Comparison of ENCODE assay signal across 16 cellular contexts in genomic region chr18:35460719-35461118, GRCh38. TPM values are rescaled to one million over a fixed set of nuclear protein-coding genes. Genes with fewer than 3 reads are reported as not detected.
DNase-seq lines count a peak whose midpoint lies in the region; ATAC-seq and TF ChIP-seq lines count a peak whose summit lies in the region.
"Had no signal": no experiment of that assay in that cellular context is flagged by ENCODE, and none has a peak within 500 bp of the region (broad histone marks: within the 10 kb centered on the region; RNA-seq: fewer than 3 reads in every experiment).

No MANE protein-coding gene starts in this region.

- peak overlapping the region; percentile 68 for H3K27ac ChIP-seq in AG04450 (ENCODE audit: low read depth, low read length)
- 0 out of 2 replicates have a peak overlapping the region, but pooled peaks have one; percentile 10 for H3K27ac ChIP-seq in Karpas-422 (ENCODE audit: low read length)
- H3K27ac ChIP-seq in muscle layer of colon (ENCODE audit: low read depth, low read length), result peak overlapping the region; percentile 16
- no peak overlapping the region for H3K27ac ChIP-seq in body of pancreas
- H3K27ac ChIP-seq: uterus had no signal

- H3K36me3 ChIP-seq in Karpas-422 (ENCODE audit: insufficient read depth, low read length) (0 out of 2 replicates have a peak, but pooled peaks cover 10% of the 10 kb centered on the region), muscle layer of colon (ENCODE audit: insufficient read depth, low read length) (no peaks in the 10 kb centered on the region), body of pancreas (replicated peaks in 1 of 2; ENCODE audit: insufficient read depth in 1 of 2, low read depth in 2 of 2) (no peaks in the 10 kb centered on the region)
- H3K36me3 ChIP-seq: left lung, spleen, uterus had no signal

- H3K36me3 Mint-ChIP-seq in dendritic cell treated with granulocyte-macrophage colony-stimulating factor and Interleukin-4, amounts not matched to agents 40 ng/mL and 50 ng/mL, for 4 days (ENCODE audit: low read depth), result no peaks in the 10 kb centered on the region
- H3K36me3 Mint-ChIP-seq: activated CD4-positive, alpha-beta memory T cell treated with anti-CD3 and anti-CD28 coated beads for 36 hours had no signal

- peaks cover 14% of the 10 kb centered on the region; the same call in 1 of the 2 replicates for H3K79me2 ChIP-seq in Karpas-422 (ENCODE audit: low read length)

- DNase-seq in AG04450 (ENCODE audit: low read depth, low spot score), result peak; percentile 54
- DNase-seq in Karpas-422, result no peak
- DNase-seq in G401 (ENCODE audit: low spot score), result no peak
- no peak for DNase-seq in body of pancreas
- DNase-seq in HuH-7 (ENCODE audit: low spot score), result no peak
- DNase-seq in hypothalamus (lab: John Stamatoyannopoulos, UW), result no peak
- DNase-seq: activated CD4-positive, alpha-beta memory T cell treated with anti-CD3 and anti-CD28 coated beads for 36 hours; left lung; NCI-H1417 treated with DMSO at 0.1 percent for 48 hours; NCI-H526; nephron progenitor cell; SHP77; spleen; uterus had no signal

- no peak for ATAC-seq in body of pancreas
- ATAC-seq: left lung had no signal

- H3K27ac Mint-ChIP-seq in dendritic cell treated with granulocyte-macrophage colony-stimulating factor and Interleukin-4, amounts not matched to agents 40 ng/mL and 50 ng/mL, for 4 days, result peak overlapping the region; percentile 30
- H3K27ac Mint-ChIP-seq: activated CD4-positive, alpha-beta memory T cell treated with anti-CD3 and anti-CD28 coated beads for 36 hours; nephron progenitor cell had no signal

- H3K4me3 ChIP-seq in AG04450 (ENCODE audit: low read depth, low read length), result no peak overlapping the region
- no peak overlapping the region for H3K4me3 ChIP-seq in Karpas-422 (ENCODE audit: low read length)
- H3K4me3 ChIP-seq in muscle layer of colon (ENCODE audit: low read depth in 1 of 2, low read length in 2 of 2), result no peak overlapping the region
- H3K4me3 ChIP-seq in body of pancreas, result no peak overlapping the region
- H3K4me3 ChIP-seq: left lung, spleen, uterus had no signal

- H3K9ac ChIP-seq in Karpas-422 (ENCODE audit: low read length) (no peak overlapping the region), muscle layer of colon (ENCODE audit: low read length) (no peak overlapping the region)

- intact Hi-C loops in dendritic cell treated with granulocyte-macrophage colony-stimulating factor and Interleukin-4, amounts not matched to agents 40 ng/mL and 50 ng/mL, for 4 days (cut with micrococcal nuclease), result no loop called here
- intact Hi-C loops in body of pancreas (cut with DNase I), result no loop called here

- no peak overlapping the region for H2AFZ ChIP-seq in Karpas-422 (ENCODE audit: low read length)

- H3K4me1 Mint-ChIP-seq in dendritic cell treated with granulocyte-macrophage colony-stimulating factor and Interleukin-4, amounts not matched to agents 40 ng/mL and 50 ng/mL, for 4 days (ENCODE audit: low read depth), result peaks cover 72% of the 10 kb centered on the region

- H3K4me3 Mint-ChIP-seq in dendritic cell treated with granulocyte-macrophage colony-stimulating factor and Interleukin-4, amounts not matched to agents 40 ng/mL and 50 ng/mL, for 4 days, result no peak overlapping the region
- H3K4me3 Mint-ChIP-seq: activated CD4-positive, alpha-beta memory T cell treated with anti-CD3 and anti-CD28 coated beads for 36 hours; nephron progenitor cell had no signal

- no peak overlapping the region for H3K4me2 ChIP-seq in Karpas-422 (ENCODE audit: low read depth, low read length, poor library complexity, severe bottlenecking)

- no peaks in the 10 kb centered on the region for H3K9me2 ChIP-seq in Karpas-422 (replicated peaks; ENCODE audit: insufficient read depth, low read length)

- peaks cover 3% of the 10 kb centered on the region for H3K27me3 Mint-ChIP-seq in dendritic cell treated with granulocyte-macrophage colony-stimulating factor and Interleukin-4, amounts not matched to agents 40 ng/mL and 50 ng/mL, for 4 days

- peaks cover 44% of the 10 kb centered on the region for H3K4me1 ChIP-seq in Karpas-422 (ENCODE audit: low read length)
- H3K4me1 ChIP-seq in muscle layer of colon (ENCODE audit: insufficient read depth, low read length), result peaks cover 77% of the 10 kb centered on the region
- no peaks in the 10 kb centered on the region for H3K4me1 ChIP-seq in body of pancreas
- H3K4me1 ChIP-seq: uterus had no signal

- POLR2A ChIA-PET in AG04450 (lab: Yijun Ruan, JAX), result interaction anchor here (0.7 kb wide), 1 partner anchor 37 kb away, joined by 3 read pairs; the partner anchor contains the start of gene INO80C

- TF ChIP-seq POLR2A in body of pancreas (IDR thresholded peaks at IDR 0.05), result no peak

- TF ChIP-seq CTCF in AG04450 (IDR thresholded peaks at IDR 0.05; ENCODE audit: low read depth, low read length) (no peak), body of pancreas (IDR thresholded peaks at IDR 0.05) (no peak)

- H3K9me3 ChIP-seq in AG04450 (ENCODE audit: control insufficient read depth, insufficient read depth, low read length), result no peaks in the 10 kb centered on the region
- H3K9me3 ChIP-seq in Karpas-422 (ENCODE audit: low read length), result no peaks in the 10 kb centered on the region
- no peaks in the 10 kb centered on the region for H3K9me3 ChIP-seq in muscle layer of colon (ENCODE audit: low read length)
- no peaks in the 10 kb centered on the region for H3K9me3 ChIP-seq in body of pancreas
- H3K9me3 ChIP-seq: left lung, spleen, uterus had no signal

- H3K9me3 Mint-ChIP-seq in dendritic cell treated with granulocyte-macrophage colony-stimulating factor and Interleukin-4, amounts not matched to agents 40 ng/mL and 50 ng/mL, for 4 days, result peaks cover 6% of the 10 kb centered on the region
- H3K9me3 Mint-ChIP-seq: activated CD4-positive, alpha-beta memory T cell treated with anti-CD3 and anti-CD28 coated beads for 36 hours; nephron progenitor cell had no signal

- H3K27me3 ChIP-seq in AG04450 (ENCODE audit: control insufficient read depth, insufficient read depth, low read length) (no peaks in the 10 kb centered on the region), Karpas-422 (ENCODE audit: low read length) (no peaks in the 10 kb centered on the region), muscle layer of colon (ENCODE audit: control insufficient read depth in 1 of 2, insufficient read depth in 2 of 2, low read length in 2 of 2) (no peaks in the 10 kb centered on the region), body of pancreas (no peaks in the 10 kb centered on the region)
- H3K27me3 ChIP-seq: left lung, spleen, uterus had no signal

- WGBS in body of pancreas, 2 donors, result 71 to 95% methylated on average over 1 of the region's 1 CpG

- in situ Hi-C loops in G401 (cut with HindIII; ENCODE audit: low sequenced_read_pairs), result no loop called here

- CTCF ChIA-PET in AG04450 (lab: Charles Lee), result no interaction called here

- no peaks in the 10 kb centered on the region for H4K20me1 ChIP-seq in Karpas-422 (ENCODE audit: insufficient read depth, low read depth, low read length)

RNA-seq across cellular contexts. Expression of gene INO80C, which starts 37.0 kb away (rescaled TPM):
- 12.6 and 13.2 TPM in 2 replicates for polyA plus RNA-seq in AG04450 (2011; rRNA removed)
- 6.2 and 7.5 TPM in 2 replicates for polyA minus RNA-seq in AG04450 (2011; rRNA and poly(A)+ RNA removed)
- 83.4 and 108 TPM in 2 replicates for total RNA-seq in Karpas-422 (2014; rRNA removed; shearing (Covaris generic); ENCODE audit: low replicate concordance)
- total RNA-seq in G401 (2014; rRNA removed; shearing (Covaris generic)), result 21.5 and 61.9 TPM in 2 replicates
- total RNA-seq in body of pancreas, result 10 to 100 TPM in 1 of 2 donors, 1 to 10 TPM in 1; 1.6 to 10.4 TPM

Comparison
In these comparisons a context has a peak if more than half of its experiments do, and no peak if none do; other contexts are left out.
1. H3K27ac ChIP-seq: peak in AG04450 (single experiment), Karpas-422 (single experiment) and muscle layer of colon (single experiment); none in body of pancreas (0 of 4).